8 cellular contexts compared by ENCODE assay signal in genomic region chr13:76992548-76993001, GRCh38. TPM values are rescaled to one million over a fixed set of nuclear protein-coding genes. Genes with fewer than 3 reads are reported as not detected.
DNase-seq lines count a peak whose midpoint lies in the region; ATAC-seq and TF ChIP-seq lines count a peak whose summit lies in the region.

No MANE protein-coding gene starts in this region.

- H3K27ac ChIP-seq in VCaP = peak overlapping the region; percentile 85
- peak overlapping the region; percentile 94 to 99 for H3K27ac ChIP-seq in tibial artery

- peaks cover 0 to 24% (median 15%) of the 10 kb centered on the region in 4 donors for H3K4me1 ChIP-seq in tibial artery

- peaks cover 12% of the 10 kb centered on the region for H3K4me1 Mint-ChIP-seq in endothelial cell (ENCODE audit: unreplicated experiment)

- H3K9me3 ChIP-seq in tibial artery = no peaks in the 10 kb centered on the region

- intact Hi-C loops in tibial artery (cut with DNase I; ENCODE audit: low total_unique reads) = no loop called here

- H3K27me3 Mint-ChIP-seq in endothelial cell (ENCODE audit: unreplicated experiment) = no peaks in the 10 kb centered on the region

- no peaks in the 10 kb centered on the region for H3K36me3 Mint-ChIP-seq in endothelial cell (ENCODE audit: low read depth, unreplicated experiment)

- H3K4me3 Mint-ChIP-seq in endothelial cell (ENCODE audit: unreplicated experiment) = peak overlapping the region; percentile 96

- TF ChIP-seq CTCF in VCaP (conservative IDR thresholded peaks at IDR 0.05) (no peak), endothelial cell (IDR thresholded peaks at IDR 0.05; ENCODE audit: unreplicated experiment) (no peak), tibial artery (IDR thresholded peaks at IDR 0.05) (no peak)

- no peaks in the 10 kb centered on the region for H3K9me3 Mint-ChIP-seq in endothelial cell (ENCODE audit: unreplicated experiment)

- peak; percentile 31 for DNase-seq in EH (ENCODE audit: low read depth)
- no peak for DNase-seq in endothelial cell (ENCODE audit: low spot score)
- DNase-seq in mucosa of gallbladder (ENCODE audit: low spot score) = peak; percentile 24
- DNase-seq in tibial artery = peak in 1 of 2 donors; percentile 36
- no peak for DNase-seq in middle frontal gyrus (ENCODE audit: extremely low spot score, low spot score)
- no peak for DNase-seq in NCI-H1930 (lab: John Stamatoyannopoulos, UW)

- ATAC-seq in HG03066 (IDR thresholded peaks at IDR 0.05; ENCODE audit: low read depth, unreplicated experiment) = peak; percentile 6

- H3K4me3 ChIP-seq in tibial artery = peak overlapping the region; percentile 76 to 91

- H3K36me3 ChIP-seq in tibial artery = peaks cover 2 to 21% (median 11%) of the 10 kb centered on the region in 3 donors

- H3K27ac Mint-ChIP-seq in endothelial cell (ENCODE audit: unreplicated experiment) = peak overlapping the region; percentile 78

- H3K27me3 ChIP-seq in tibial artery = no peaks in the 10 kb centered on the region

RNA-seq across cellular contexts. Expression of gene CLN5, which starts 0.7 kb away (rescaled TPM):
- total RNA-seq in endothelial cell (ENCODE audit: unreplicated experiment) = 10.9 TPM
- total RNA-seq in mucosa of gallbladder = 56.9 TPM

RNA-seq across cellular contexts. Expression of gene FBXL3, which starts 34.4 kb away (rescaled TPM):
- total RNA-seq in endothelial cell (ENCODE audit: unreplicated experiment) = 27.5 TPM
- total RNA-seq in mucosa of gallbladder = 41.1 TPM

RNA-seq across cellular contexts. Expression of gene ACOD1, which starts 44.3 kb away (rescaled TPM):
- total RNA-seq in endothelial cell (ENCODE audit: unreplicated experiment) (not detected), mucosa of gallbladder (not detected)

Comparison
In these comparisons a context has a peak if more than half of its experiments do, and no peak if none do; other contexts are left out.
1. DNase-seq: peak in EH (single experiment) and mucosa of gallbladder (single experiment); none in endothelial cell (single experiment), middle frontal gyrus (single experiment) and NCI-H1930 (0 of 2).